ENCODE assay signal across 8 cellular contexts in genomic region chr9:131126059-131126426, GRCh38. TPM values are rescaled to one million over a fixed set of nuclear protein-coding genes. Genes with fewer than 3 reads are reported as not detected.
A peak's percentile ranks its signal among the peaks of the same experiment; 100 is the strongest.
DNase-seq lines count a peak whose midpoint lies in the region; ATAC-seq and TF ChIP-seq lines count a peak whose summit lies in the region.

No MANE protein-coding gene starts in this region.

- no peak for TF ChIP-seq CTCF in astrocyte of the spinal cord (IDR thresholded peaks at IDR 0.05; ENCODE audit: low read depth, low read length)
- TF ChIP-seq CTCF in right lobe of liver (IDR thresholded peaks at IDR 0.05) = no peak
- no peak for TF ChIP-seq CTCF in tibial artery (IDR thresholded peaks at IDR 0.05)

- H3K27ac Mint-ChIP-seq in activated T-cell treated with anti-CD3 and anti-CD28 coated beads, Interleukin-2, amount 50 U/mL, for 24 hours = peak overlapping the region; percentile 99

- DNase-seq in activated T-cell treated with anti-CD3 and anti-CD28 coated beads, Interleukin-2, amount 50 U/mL, for 24 hours = no peak
- DNase-seq in activated T-cell treated with anti-CD3 and anti-CD28 coated beads for 4 hours (no peak), astrocyte of the spinal cord (ENCODE audit: low read depth, low spot score) (no peak), right lobe of liver (no peak), tibial artery (no peak), NCI-H2227 (lab: John Stamatoyannopoulos, UW; ENCODE audit: unreplicated experiment) (no peak), cerebellum (ENCODE audit: low spot score) (no peak)

- intact Hi-C loops in right lobe of liver (cut with DNase I) (no loop called here), tibial artery (cut with DNase I; ENCODE audit: low total_unique reads) (no loop called here)

- peak overlapping the region; percentile 57 to 75 (median 72) for H3K27ac ChIP-seq in right lobe of liver
- peak overlapping the region; percentile 81 to 88 for H3K27ac ChIP-seq in tibial artery

- H3K9me3 ChIP-seq in right lobe of liver (no peaks in the 10 kb centered on the region), tibial artery (no peaks in the 10 kb centered on the region)

- peak overlapping the region; percentile 99 for H3K4me3 Mint-ChIP-seq in activated T-cell treated with anti-CD3 and anti-CD28 coated beads, Interleukin-2, amount 50 U/mL, for 24 hours

- H3K27me3 ChIP-seq in right lobe of liver = no peaks in the 10 kb centered on the region
- H3K27me3 ChIP-seq in tibial artery = no peaks in the 10 kb centered on the region

- no peaks in the 10 kb centered on the region for H3K9me3 Mint-ChIP-seq in activated T-cell treated with anti-CD3 and anti-CD28 coated beads, Interleukin-2, amount 50 U/mL, for 24 hours

- peaks cover 0 to 17% (median 4%) of the 10 kb centered on the region in 4 donors for H3K4me1 ChIP-seq in right lobe of liver
- H3K4me1 ChIP-seq in tibial artery = peaks cover 0 to 22% (median 16%) of the 10 kb centered on the region in 4 donors

- peaks cover 59% of the 10 kb centered on the region for H3K36me3 Mint-ChIP-seq in activated T-cell treated with anti-CD3 and anti-CD28 coated beads, Interleukin-2, amount 50 U/mL, for 24 hours (ENCODE audit: low read depth)

- 0% methylated on average over 7 of the region's 11 CpGs for WGBS in right lobe of liver (ENCODE audit: insufficient coverage, low coverage, low lambda C conversion rate, missing lambda C conversion rate)

- H3K36me3 ChIP-seq in right lobe of liver (peaks cover 0 to 39% (median 13%) of the 10 kb centered on the region in 4 donors), tibial artery (peaks cover 36 to 50% (median 40%) of the 10 kb centered on the region in 3 donors)

- peaks cover 39% of the 10 kb centered on the region for H3K4me1 Mint-ChIP-seq in activated T-cell treated with anti-CD3 and anti-CD28 coated beads, Interleukin-2, amount 50 U/mL, for 24 hours (ENCODE audit: low read depth)

- ATAC-seq in right lobe of liver (peak; percentile 19 to 53 (median 40)), HG02884 (IDR thresholded peaks at IDR 0.05; ENCODE audit: unreplicated experiment) (no peak)

- no peaks in the 10 kb centered on the region for H3K27me3 Mint-ChIP-seq in activated T-cell treated with anti-CD3 and anti-CD28 coated beads, Interleukin-2, amount 50 U/mL, for 24 hours

- no peak for TF ChIP-seq POLR2A in right lobe of liver (IDR thresholded peaks at IDR 0.05)

- in situ Hi-C loops in astrocyte of the spinal cord (cut with HindIII; ENCODE audit: low sequenced_read_pairs) = no loop called here

- H3K4me3 ChIP-seq in astrocyte of the spinal cord (ENCODE audit: low read depth, low read length) (peak overlapping the region; percentile 98), right lobe of liver (peak overlapping the region; percentile 86 to 94 (median 93)), tibial artery (peak overlapping the region; percentile 64 to 79)

RNA-seq across cellular contexts. Expression of gene NUP214, which starts 0.7 kb away (rescaled TPM):
- total RNA-seq in right lobe of liver (10 to 100 TPM; 22.5 to 31.1 (median 27.5) TPM), cerebellum (26.2 TPM)

RNA-seq across cellular contexts. Expression of gene AIF1L, which starts 29.7 kb away (rescaled TPM):
- total RNA-seq in right lobe of liver (1 to 10 TPM in 1 of 6 experiments, under 1 TPM in 5; 0.33 to 1.4 (median 0.49) TPM), cerebellum (24.2 TPM)

Comparison
In these comparisons a context has a peak if more than half of its experiments do, and no peak if none do; other contexts are left out.
1. RNA of gene AIF1L, which starts 29.7 kb away (total RNA-seq): 24.2 TPM in cerebellum (single experiment); 0.33 to 1.4 TPM in right lobe of liver; every median in the first group is over 10 times any median in the second.
2. Peak in every context shown above with its lines, with median percentiles within 50 percentile points of each other: H3K4me3 ChIP-seq.